Comparison of ENCODE assay signal across 19 cellular contexts in genomic region chr1:185091480-185091879, GRCh38.
"Had no signal": no experiment of that assay in that cellular context is flagged by ENCODE, and none has a peak within 500 bp of the region (broad histone marks: within the 10 kb centered on the region; RNA-seq: fewer than 3 reads in every experiment).

No MANE protein-coding gene starts in this region.

- FAIRE-seq: astrocyte had no signal

- H3K36me3 ChIP-seq: adrenal gland had no signal

- H3K4me1 ChIP-seq: adrenal gland, tibial nerve, vagina had no signal

- H3K27me3 ChIP-seq: adrenal gland, cardiac muscle cell, esophagus squamous epithelium, heart right ventricle, tibial nerve, vagina had no signal

- H3K4me3 ChIP-seq: adrenal gland, cardiac muscle cell, esophagus squamous epithelium, heart right ventricle, tibial nerve, vagina had no signal

- ATAC-seq: activated CD4-positive, alpha-beta T cell treated with anti-CD3 and anti-CD28 coated beads for 36 hours; activated naive CD4-positive, alpha-beta T cell treated with anti-CD3 and anti-CD28 coated beads, Interleukin-2, amount 50 U/mL, for 72 hours; effector memory CD8-positive, alpha-beta T cell; heart right ventricle; left ventricle myocardium superior; right cardiac atrium; stimulated activated naive CD8-positive, alpha-beta T cell treated with anti-CD3 and anti-CD28 coated beads, Interleukin-15, Interleukin-2, amounts not matched to agents 100 U/mL and 50 U/mL, for 24 hours had no signal

- DNase-seq: activated CD4-positive, alpha-beta T cell treated with anti-CD3 and anti-CD28 coated beads for 36 hours; activated CD4-positive, alpha-beta T cell treated with anti-CD3 and anti-CD28 coated beads, Interleukin-2, amount 50 U/mL, for 48 hours; activated gamma-delta T cell; adrenal gland; dermis blood vessel endothelial cell; effector memory CD8-positive, alpha-beta T cell; esophagus squamous epithelium; heart right ventricle; left ventricle myocardium superior; naive B cell; right cardiac atrium; stimulated activated CD4-positive, alpha-beta T cell treated with anti-CD3 and anti-CD28 coated beads, Interleukin-2, amount 100 ng/mL, for 24 hours; stimulated activated naive CD8-positive, alpha-beta T cell treated with anti-CD3 and anti-CD28 coated beads, Interleukin-15, Interleukin-2, amounts not matched to agents 100 U/mL and 50 U/mL, for 24 hours; substantia nigra had no signal

- H3K9me3 ChIP-seq: adrenal gland, esophagus squamous epithelium, heart right ventricle, tibial nerve, vagina had no signal

- H3K27ac ChIP-seq: adrenal gland, cardiac muscle cell, esophagus squamous epithelium, heart right ventricle, tibial nerve, vagina had no signal
